In the genomic region with DNA sequence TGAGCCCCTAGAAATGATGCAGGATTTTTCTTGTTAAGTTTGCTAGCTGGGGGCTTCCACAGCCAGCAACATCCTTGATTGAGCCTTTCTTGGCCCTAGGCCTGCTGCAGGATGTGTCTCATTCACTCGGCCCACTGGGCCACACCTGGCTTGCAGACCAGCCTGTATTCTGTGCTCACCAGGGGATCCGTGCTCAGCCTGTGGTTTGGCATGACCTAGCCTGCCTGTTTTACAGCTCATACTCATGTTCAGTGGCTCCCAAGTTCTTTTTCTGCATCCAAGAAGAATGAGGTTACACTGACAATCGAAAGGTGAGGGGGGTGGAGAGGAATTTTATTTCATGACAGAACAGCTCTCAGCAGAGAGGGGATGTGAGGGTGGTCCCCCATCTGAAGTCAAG, we compare ENCODE assay signal across 14 cellular contexts.
DNase-seq lines count a peak whose midpoint lies in the region; ATAC-seq and TF ChIP-seq lines count a peak whose summit lies in the region.
"Had no signal": no experiment of that assay in that cellular context is flagged by ENCODE, and none has a peak within 500 bp of the region (broad histone marks: within the 10 kb centered on the region; RNA-seq: fewer than 3 reads in every experiment).

No MANE protein-coding gene starts in this region.

- peak overlapping the region; percentile 33 for H3K27ac ChIP-seq in mammary epithelial cell (ENCODE audit: insufficient read depth, low read depth, low read length)
- H3K27ac ChIP-seq in breast epithelium = no peak overlapping the region
- H3K27ac ChIP-seq: 22Rv1, HL-60 had no signal

- H3K79me2 ChIP-seq in mammary epithelial cell (ENCODE audit: insufficient read depth, low read length) = no peaks in the 10 kb centered on the region

- peak; percentile 88 for DNase-seq in mammary epithelial cell
- DNase-seq in breast epithelium (ENCODE audit: low spot score in 2 of 2) = no peak
- peak; percentile 10 for DNase-seq in astrocyte of the spinal cord (ENCODE audit: low read depth, low spot score)
- DNase-seq in iris pigment epithelial cell (ENCODE audit: low read depth) = peak; percentile 6
- DNase-seq in DMS114 treated with DMSO at 0.1 percent for 48 hours (lab: John Stamatoyannopoulos, UW; ENCODE audit: unreplicated experiment) = no peak
- DNase-seq: CD8-positive, alpha-beta T cell; COR-L47; DMS53; H7 had no signal

- peak overlapping the region; percentile 25 for H3K4me2 ChIP-seq in mammary epithelial cell (ENCODE audit: insufficient read depth, low read depth, low read length)
- H3K4me2 ChIP-seq: GM23338 had no signal

- H3K4me3 ChIP-seq in mammary epithelial cell (replicated peaks in 1 of 3; ENCODE audit: insufficient read depth in 1 of 3, low read depth in 2 of 3, low read length in 3 of 3) (no peak overlapping the region), breast epithelium (no peak overlapping the region), astrocyte of the spinal cord (ENCODE audit: low read depth, low read length) (no peak overlapping the region)
- H3K4me3 ChIP-seq: GM23338 had no signal

- no peak for ATAC-seq in GM18870 (IDR thresholded peaks at IDR 0.05; ENCODE audit: unreplicated experiment)
- ATAC-seq in GM18505 (IDR thresholded peaks at IDR 0.05; ENCODE audit: unreplicated experiment) = no peak
- ATAC-seq: CD8-positive, alpha-beta T cell; GM23338 had no signal

- H3K9ac ChIP-seq in mammary epithelial cell (ENCODE audit: insufficient read depth, low read length) = no peak overlapping the region

- peaks cover 9% of the 10 kb centered on the region for H3K9me3 ChIP-seq in mammary epithelial cell (replicated peaks; ENCODE audit: insufficient read depth, low read length)
- peaks cover 9 to 27% of the 10 kb centered on the region in 2 donors for H3K9me3 ChIP-seq in breast epithelium

- peak overlapping the region; percentile 43 for H2AFZ ChIP-seq in mammary epithelial cell (ENCODE audit: low read depth, low read length)
- H2AFZ ChIP-seq: GM23338 had no signal

- TF ChIP-seq CTCF in mammary epithelial cell (conservative IDR thresholded peaks at IDR 0.05 in 1 of 2, IDR thresholded peaks at IDR 0.05 in 1 of 2; ENCODE audit: extremely low read depth in 1 of 2, insufficient read depth in 1 of 2, low read depth in 1 of 2, low read length in 2 of 2) (no peak), breast epithelium (IDR thresholded peaks at IDR 0.05) (no peak), astrocyte of the spinal cord (IDR thresholded peaks at IDR 0.05; ENCODE audit: low read depth, low read length) (no peak)

- intact Hi-C loops in mammary epithelial cell (cut with micrococcal nuclease) = loop anchor here (10.0 kb wide), 1 partner anchor 405 kb away; no protein-coding TSS in a partner anchor
- intact Hi-C loops in breast epithelium (cut with DNase I; ENCODE audit: low total_unique reads) = no loop called here

- no peak for TF ChIP-seq POLR2A in breast epithelium (IDR thresholded peaks at IDR 0.05)
- TF ChIP-seq POLR2A in GM18505 (IDR thresholded peaks at IDR 0.05; ENCODE audit: borderline replicate concordance, extremely low read depth, insufficient read depth, insufficient read length) = no peak

- in situ Hi-C loops in mammary epithelial cell (cut with MboI; ENCODE audit: low sequenced_read_pairs in 2 of 2) (loop anchor here (25.0 kb wide), 2 partner anchors 263 to 438 kb away; no protein-coding TSS in a partner anchor), astrocyte of the spinal cord (cut with HindIII; ENCODE audit: low sequenced_read_pairs) (no loop called here)

- 0% methylated on average over 3 of the region's 3 CpGs for WGBS in mammary epithelial cell (ENCODE audit: low coverage, missing lambda C conversion rate)

- H3K36me3 ChIP-seq in mammary epithelial cell (ENCODE audit: insufficient read depth, low read length) (no peaks in the 10 kb centered on the region), breast epithelium (no peaks in the 10 kb centered on the region)

- CTCF ChIA-PET in mammary epithelial cell (lab: Charles Lee; ENCODE audit: low non-redundant PET) = no interaction called here

- BruUV-seq in mammary epithelial cell (replicated peaks; lab: Mats Ljungman, UMichigan) = no TSS peak

- dilution Hi-C loops in mammary epithelial cell (cut with HindIII; ENCODE audit: low sequenced_read_pairs) = no loop called here

- H3K4me1 ChIP-seq in mammary epithelial cell (ENCODE audit: insufficient read depth, low read length) = peaks cover 20% of the 10 kb centered on the region
- no peaks in the 10 kb centered on the region for H3K4me1 ChIP-seq in breast epithelium

- no peaks in the 10 kb centered on the region for H4K20me1 ChIP-seq in mammary epithelial cell (ENCODE audit: insufficient read depth, low read length)

- H3K27me3 ChIP-seq in mammary epithelial cell (ENCODE audit: insufficient read depth, low read length) = no peaks in the 10 kb centered on the region
- no peaks in the 10 kb centered on the region for H3K27me3 ChIP-seq in breast epithelium

Comparison
In these comparisons a context has a peak if more than half of its experiments do, and no peak if none do; other contexts are left out.
1. DNase-seq: peak in mammary epithelial cell (single experiment), astrocyte of the spinal cord (single experiment) and iris pigment epithelial cell (single experiment); none in breast epithelium (0 of 2) and DMS114 treated with DMSO at 0.1 percent for 48 hours (single experiment).